In the genomic region with DNA sequence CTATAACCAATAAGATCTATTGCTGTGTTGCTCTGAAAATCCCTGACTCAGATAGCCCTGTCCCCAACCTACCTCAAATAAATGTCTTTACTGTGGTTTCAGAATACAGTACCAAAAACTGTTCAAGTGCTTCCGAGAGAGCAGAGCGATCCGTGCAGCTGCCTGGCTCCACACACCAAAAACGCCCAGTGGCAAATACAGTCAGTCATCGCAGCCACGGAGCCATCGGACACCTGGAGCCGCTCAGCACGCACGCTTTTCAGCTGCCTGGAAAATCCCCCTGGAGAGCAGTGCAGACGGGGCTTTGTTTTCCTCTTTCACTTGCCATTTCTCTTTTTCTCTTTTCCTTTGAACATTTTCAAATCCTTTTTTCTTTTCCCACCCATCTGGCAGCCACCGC, we compare ENCODE assay signal across 22 cellular contexts.
DNase-seq lines count a peak whose midpoint lies in the region; ATAC-seq and TF ChIP-seq lines count a peak whose summit lies in the region.
"Had no signal": no experiment of that assay in that cellular context is flagged by ENCODE, and none has a peak within 500 bp of the region (broad histone marks: within the 10 kb centered on the region; RNA-seq: fewer than 3 reads in every experiment).

No MANE protein-coding gene starts in this region.

- H3K36me3 Mint-ChIP-seq in activated T-helper 17 cell treated with anti-CD3 and anti-CD28 coated beads, Interleukin-2, amount 50 U/mL, for 72 hours (ENCODE audit: low read depth), result no peaks in the 10 kb centered on the region
- H3K36me3 Mint-ChIP-seq: CD8-positive, alpha-beta T cell; mesothelial cell of epicardium had no signal

- no peak overlapping the region for H3K27ac ChIP-seq in AG04450 (ENCODE audit: low read depth, low read length)
- H3K27ac ChIP-seq: vagina, VCaP had no signal

- peaks cover 24% of the 10 kb centered on the region for H3K27me3 Mint-ChIP-seq in activated T-helper 17 cell treated with anti-CD3 and anti-CD28 coated beads, Interleukin-2, amount 50 U/mL, for 72 hours

- H3K4me3 ChIP-seq in AG04450 (ENCODE audit: low read depth, low read length) (0 out of 2 replicates have a peak overlapping the region, but pooled peaks have one; percentile 7), epithelial cell of esophagus (ENCODE audit: low read length) (no peak overlapping the region)
- H3K4me3 ChIP-seq: GM12878, vagina had no signal

- H3K27ac Mint-ChIP-seq in activated T-helper 17 cell treated with anti-CD3 and anti-CD28 coated beads, Interleukin-2, amount 50 U/mL, for 72 hours, result no peak overlapping the region
- H3K27ac Mint-ChIP-seq: activated T-cell treated with anti-CD3 and anti-CD28 coated beads, Interleukin-2, amount 50 U/mL, for 72 hours; CD8-positive, alpha-beta T cell; mesothelial cell of epicardium had no signal

- no peaks in the 10 kb centered on the region for H3K9me3 Mint-ChIP-seq in activated T-helper 17 cell treated with anti-CD3 and anti-CD28 coated beads, Interleukin-2, amount 50 U/mL, for 72 hours
- H3K9me3 Mint-ChIP-seq: activated T-cell treated with anti-CD3 and anti-CD28 coated beads, Interleukin-2, amount 50 U/mL, for 72 hours; CD8-positive, alpha-beta T cell had no signal

- no peaks in the 10 kb centered on the region for H3K4me1 Mint-ChIP-seq in activated T-helper 17 cell treated with anti-CD3 and anti-CD28 coated beads, Interleukin-2, amount 50 U/mL, for 72 hours
- H3K4me1 Mint-ChIP-seq: mesothelial cell of epicardium had no signal

- peaks cover 2% of the 10 kb centered on the region for H3K9me3 ChIP-seq in AG04450 (ENCODE audit: control insufficient read depth, insufficient read depth, low read length)
- H3K9me3 ChIP-seq: vagina had no signal

- no peak overlapping the region for H3K4me3 Mint-ChIP-seq in activated T-helper 17 cell treated with anti-CD3 and anti-CD28 coated beads, Interleukin-2, amount 50 U/mL, for 72 hours
- H3K4me3 Mint-ChIP-seq: activated T-cell treated with anti-CD3 and anti-CD28 coated beads, Interleukin-2, amount 50 U/mL, for 72 hours; CD8-positive, alpha-beta T cell; mesothelial cell of epicardium had no signal

- peaks cover 11% of the 10 kb centered on the region for H3K27me3 ChIP-seq in AG04450 (ENCODE audit: control insufficient read depth, insufficient read depth, low read length)
- H3K27me3 ChIP-seq: vagina had no signal

- CTCF ChIA-PET in AG04450 (lab: Charles Lee), result interaction anchor here (1.0 to 2.3 kb wide), 2 partner anchors 47 to 69 kb away, joined by 3 to 6 read pairs; no protein-coding TSS in a partner anchor

- ATAC-seq in activated T-helper 17 cell treated with anti-CD3 and anti-CD28 coated beads, Interleukin-2, amount 50 U/mL, for 72 hours (replicated peaks), result no peak
- ATAC-seq: activated T-cell treated with anti-CD3 and anti-CD28 coated beads, Interleukin-2, amount 50 U/mL, for 72 hours; CD8-positive, alpha-beta T cell; GM12878; PC-3; right cardiac atrium had no signal

- TF ChIP-seq CTCF in AG04450 (IDR thresholded peaks at IDR 0.05; ENCODE audit: low read depth, low read length) (no peak), epithelial cell of esophagus (IDR thresholded peaks at IDR 0.05; ENCODE audit: insufficient read depth, low read depth, low read length, missing control alignments) (no peak)

- POLR2A ChIA-PET in AG04450 (lab: Yijun Ruan, JAX), result no interaction called here

- DNase-seq in AG04450 (ENCODE audit: low read depth, low spot score), result no peak
- peak; percentile 15 for DNase-seq in LHCN-M2 (ENCODE audit: low read depth)
- peak; percentile 85 for DNase-seq in NCI-H345 (lab: John Stamatoyannopoulos, UW)
- peak; percentile 6 for DNase-seq in epithelial cell of esophagus (ENCODE audit: low read depth)
- DNase-seq in NOMO-1 (lab: John Stamatoyannopoulos, UW; ENCODE audit: unreplicated experiment in 2 of 2), result no peak
- no peak for DNase-seq in NCI-H1048 (lab: John Stamatoyannopoulos, UW)
- DNase-seq in T-helper 2 cell, result no peak
- DNase-seq: activated CD4-positive, alpha-beta T cell treated with anti-CD3 and anti-CD28 coated beads, Interleukin-2, amount 50 U/mL, for 48 hours; activated T-cell treated with anti-CD3 and anti-CD28 coated beads, Interleukin-2, amount 50 U/mL, for 72 hours; caudate nucleus; CD8-positive, alpha-beta T cell; effector CD4-positive, alpha-beta T cell; islet precursor cell; NCI-H2029; PC-3; right cardiac atrium; SW 1271 had no signal

Comparison
In these comparisons a context has a peak if more than half of its experiments do, and no peak if none do; other contexts are left out.
1. DNase-seq: peak in LHCN-M2 (single experiment), NCI-H345 (single experiment) and epithelial cell of esophagus (single experiment); none in AG04450 (single experiment), NOMO-1 (0 of 2), NCI-H1048 (single experiment) and T-helper 2 cell (0 of 5).